ENCODE assay signal across 8 cellular contexts in genomic region chr2:9550859-9551391, GRCh38. TPM values are rescaled to one million over a fixed set of nuclear protein-coding genes. Genes with fewer than 3 reads are reported as not detected.
DNase-seq lines count a peak whose midpoint lies in the region; ATAC-seq and TF ChIP-seq lines count a peak whose summit lies in the region.
"Not testable (repeated sequence)": the region's sequence is repeated elsewhere in the genome, so short reads cannot be mapped to it uniquely, and the experiment has no call there.

No MANE protein-coding gene starts in this region.

- H3K4me3 Mint-ChIP-seq in CD14-positive monocyte: peak overlapping the region; percentile 34 to 42
- not testable (repeated sequence) for H3K4me3 Mint-ChIP-seq in activated CD8-positive, alpha-beta T cell treated with anti-CD3 and anti-CD28 coated beads for 36 hours
- peak overlapping the region; percentile 95 for H3K4me3 Mint-ChIP-seq in natural killer cell treated with Interleukin-12 subunit alpha and Interleukin-12 subunit beta and Interleukin-15 and Interleukin-18, amount 100 ng/mL, for 72 hours

- not testable (repeated sequence) for H3K9me3 Mint-ChIP-seq in CD14-positive monocyte; activated CD8-positive, alpha-beta T cell treated with anti-CD3 and anti-CD28 coated beads for 36 hours; natural killer cell treated with Interleukin-12 subunit alpha and Interleukin-12 subunit beta and Interleukin-15 and Interleukin-18, amount 100 ng/mL, for 72 hours

- H2AFZ ChIP-seq in OCI-LY1 (ENCODE audit: low read length): not testable (repeated sequence)

- DNase-seq in CD14-positive monocyte (ENCODE audit: low spot score); activated CD8-positive, alpha-beta T cell treated with anti-CD3 and anti-CD28 coated beads for 36 hours; epithelial cell of prostate (ENCODE audit: low read depth, low spot score); natural killer cell treated with Interleukin-12 subunit alpha and Interleukin-12 subunit beta and Interleukin-15 and Interleukin-18, amount 100 ng/mL, for 72 hours (ENCODE audit: low spot score): not testable (repeated sequence)

- POLR2A ChIA-PET in activated CD8-positive, alpha-beta T cell treated with anti-CD3 and anti-CD28 coated beads for 36 hours (lab: Charles Lee): interaction anchor here (0.6 kb wide), 1 partner anchor 71 kb away, joined by 3 read pairs; no protein-coding TSS in a partner anchor

- CTCF ChIA-PET in activated CD8-positive, alpha-beta T cell treated with anti-CD3 and anti-CD28 coated beads for 36 hours (lab: Charles Lee): interaction anchor here (0.6 to 1.5 kb wide), 2 partner anchors 70 to 248 kb away, joined by 5 read pairs; no protein-coding TSS in a partner anchor

- peaks cover 12 to 21% of the 10 kb centered on the region in 2 donors for H3K36me3 Mint-ChIP-seq in CD14-positive monocyte
- not testable (repeated sequence) for H3K36me3 Mint-ChIP-seq in activated CD8-positive, alpha-beta T cell treated with anti-CD3 and anti-CD28 coated beads for 36 hours (ENCODE audit: low read depth)
- H3K36me3 Mint-ChIP-seq in natural killer cell treated with Interleukin-12 subunit alpha and Interleukin-12 subunit beta and Interleukin-15 and Interleukin-18, amount 100 ng/mL, for 72 hours: peaks cover 15% of the 10 kb centered on the region

- not testable (repeated sequence) for TF ChIP-seq CTCF in CD14-positive monocyte (IDR thresholded peaks at IDR 0.05); OCI-LY1 (IDR thresholded peaks at IDR 0.05; ENCODE audit: low read length); activated CD8-positive, alpha-beta T cell treated with anti-CD3 and anti-CD28 coated beads for 36 hours (IDR thresholded peaks at IDR 0.05)

- H3K9ac ChIP-seq in OCI-LY1 (ENCODE audit: low read length): peak overlapping the region; percentile 70
- H3K9ac ChIP-seq in subcutaneous abdominal adipose tissue (ENCODE audit: low read length in 5 of 5): not testable (repeated sequence)

- not testable (repeated sequence) for H4K20me1 ChIP-seq in OCI-LY1 (ENCODE audit: insufficient read depth, low read length)

- not testable (repeated sequence) for H3K27me3 Mint-ChIP-seq in CD14-positive monocyte (ENCODE audit: low read depth in 3 of 3); activated CD8-positive, alpha-beta T cell treated with anti-CD3 and anti-CD28 coated beads for 36 hours; natural killer cell treated with Interleukin-12 subunit alpha and Interleukin-12 subunit beta and Interleukin-15 and Interleukin-18, amount 100 ng/mL, for 72 hours

- intact Hi-C loops in CD14-positive monocyte (cut with micrococcal nuclease): loop anchor here (10.0 kb wide), 2 partner anchors 54 to 494 kb away; partner anchors contain the start of gene KLF11 (in 1 of the 2)
- intact Hi-C loops in activated CD8-positive, alpha-beta T cell treated with anti-CD3 and anti-CD28 coated beads for 36 hours (cut with micrococcal nuclease): loop anchor here (5.0 kb wide), 1 partner anchor 79 kb away; the partner anchor contains the start of gene IAH1

- not testable (repeated sequence) for H3K36me3 ChIP-seq in OCI-LY1 (ENCODE audit: insufficient read depth, low read length); subcutaneous abdominal adipose tissue (ENCODE audit: control insufficient read depth in 5 of 5, insufficient read depth in 5 of 5, low read length in 5 of 5)

- peak overlapping the region; percentile 84 to 100 (median 94) for H3K27ac Mint-ChIP-seq in CD14-positive monocyte
- H3K27ac Mint-ChIP-seq in activated CD8-positive, alpha-beta T cell treated with anti-CD3 and anti-CD28 coated beads for 36 hours: peak overlapping the region; percentile 81
- peak overlapping the region; percentile 94 for H3K27ac Mint-ChIP-seq in natural killer cell treated with Interleukin-12 subunit alpha and Interleukin-12 subunit beta and Interleukin-15 and Interleukin-18, amount 100 ng/mL, for 72 hours

- peaks cover 68% of the 10 kb centered on the region for H3K4me1 Mint-ChIP-seq in CD14-positive monocyte
- peaks cover 62% of the 10 kb centered on the region for H3K4me1 Mint-ChIP-seq in activated CD8-positive, alpha-beta T cell treated with anti-CD3 and anti-CD28 coated beads for 36 hours (ENCODE audit: low read depth)
- peaks cover 63 to 71% of the 10 kb centered on the region in 2 donors for H3K4me1 Mint-ChIP-seq in natural killer cell treated with Interleukin-12 subunit alpha and Interleukin-12 subunit beta and Interleukin-15 and Interleukin-18, amount 100 ng/mL, for 72 hours (ENCODE audit: low read depth in 2 of 2)

- H3K4me1 ChIP-seq in OCI-LY1 (ENCODE audit: insufficient read depth, low read length, severe bottlenecking) (peaks cover 88% of the 10 kb centered on the region), subcutaneous abdominal adipose tissue (ENCODE audit: control insufficient read depth in 5 of 5, insufficient read depth in 5 of 5, low read length in 5 of 5) (peaks cover 0 to 62% (median 43%) of the 10 kb centered on the region in 5 donors)

- peak overlapping the region; percentile 78 for H3K4me2 ChIP-seq in OCI-LY1 (ENCODE audit: low read length)

- H3K9me3 ChIP-seq in OCI-LY1 (ENCODE audit: low read length); subcutaneous abdominal adipose tissue (ENCODE audit: control insufficient read depth in 5 of 5, low read length in 5 of 5): not testable (repeated sequence)

- not testable (repeated sequence) for H3K27me3 ChIP-seq in OCI-LY1 (ENCODE audit: insufficient read depth, low read length); subcutaneous abdominal adipose tissue (ENCODE audit: control insufficient read depth in 5 of 5, insufficient read depth in 4 of 5, low read length in 5 of 5)

- not testable (repeated sequence) for H3K9me2 ChIP-seq in OCI-LY1 (ENCODE audit: low read depth, low read length)

- peaks cover 62% of the 10 kb centered on the region for H3K79me2 ChIP-seq in OCI-LY1 (ENCODE audit: insufficient read depth, low read length)

- H3K4me3 ChIP-seq in OCI-LY1 (ENCODE audit: low read depth, low read length, poor library complexity, severe bottlenecking): peak overlapping the region; percentile 92
- H3K4me3 ChIP-seq in subcutaneous abdominal adipose tissue (ENCODE audit: low read depth in 1 of 5, low read length in 5 of 5): not testable (repeated sequence)

- ATAC-seq in GM18511 (IDR thresholded peaks at IDR 0.05; ENCODE audit: unreplicated experiment): peak; percentile 29
- ATAC-seq in HG03354 (IDR thresholded peaks at IDR 0.05; ENCODE audit: poor library complexity, severe bottlenecking, unreplicated experiment): peak; percentile 19
- ATAC-seq in activated CD8-positive, alpha-beta T cell treated with anti-CD3 and anti-CD28 coated beads for 36 hours; natural killer cell treated with Interleukin-12 subunit alpha and Interleukin-12 subunit beta and Interleukin-15 and Interleukin-18, amount 100 ng/mL, for 72 hours: not testable (repeated sequence)

- peak overlapping the region; percentile 97 for H3K27ac ChIP-seq in OCI-LY1 (ENCODE audit: low read depth, low read length, poor library complexity, severe bottlenecking)
- peak overlapping the region; percentile 20 for H3K27ac ChIP-seq in epithelial cell of prostate
- H3K27ac ChIP-seq in subcutaneous abdominal adipose tissue (ENCODE audit: low read depth, low read length): peak overlapping the region; percentile 96

- H3F3A ChIP-seq in OCI-LY1 (ENCODE audit: insufficient read depth, low read length): peaks cover 15% of the 10 kb centered on the region; the same call in 1 of the 2 replicates

RNA-seq across cellular contexts. Expression of gene ADAM17, which starts 4.7 kb away (rescaled TPM):
- 10 to 100 TPM; 30.2 to 34.8 TPM for polyA plus RNA-seq in CD14-positive monocyte
- total RNA-seq in activated CD8-positive, alpha-beta T cell treated with anti-CD3 and anti-CD28 coated beads for 36 hours: 10 to 100 TPM; 14.2 to 15.9 TPM
- total RNA-seq in natural killer cell treated with Interleukin-12 subunit alpha and Interleukin-12 subunit beta and Interleukin-15 and Interleukin-18, amount 100 ng/mL, for 72 hours: 10 to 100 TPM; 62.1 to 85.1 TPM

Comparison
In these comparisons a context has a peak if more than half of its experiments do, and no peak if none do; other contexts are left out.
1. H3K27ac ChIP-seq: peak in every context shown above with its lines; median percentile 97 in OCI-LY1; 96 in subcutaneous abdominal adipose tissue; 20 in epithelial cell of prostate.